Comparison of ENCODE assay signal across 10 cellular contexts in genomic region chr2:10668402-10669012, GRCh38. TPM values are rescaled to one million over a fixed set of nuclear protein-coding genes. Genes with fewer than 3 reads are reported as not detected.
DNase-seq lines count a peak whose midpoint lies in the region; ATAC-seq, FAIRE-seq and TF ChIP-seq lines count a peak whose summit lies in the region.
"Had no signal": no experiment of that assay in that cellular context is flagged by ENCODE, and none has a peak within 500 bp of the region (broad histone marks: within the 10 kb centered on the region; RNA-seq: fewer than 3 reads in every experiment).

No MANE protein-coding gene starts in this region.

- no peak overlapping the region for H3K9ac ChIP-seq in GM12878 (ENCODE audit: control insufficient read depth, insufficient read depth, low read length)

- H3K27ac ChIP-seq in CD8-positive, alpha-beta T cell (ENCODE audit: low read depth, low read length) = no peak overlapping the region
- H3K27ac ChIP-seq in GM12878 (ENCODE audit: control insufficient read depth, insufficient read depth) (no peak overlapping the region), uterus (no peak overlapping the region)
- H3K27ac ChIP-seq: skin epidermis had no signal

- H3K4me3 Mint-ChIP-seq in CD8-positive, alpha-beta T cell = no peak overlapping the region
- H3K4me3 Mint-ChIP-seq: T-cell had no signal

- CTCF ChIA-PET in CD8-positive, alpha-beta T cell (lab: Charles Lee) = interaction anchor here (0.7 to 1.7 kb wide), 6 partner anchors 11 to 596 kb away, joined by 3 to 7 read pairs (median 4); no protein-coding TSS in a partner anchor
- CTCF ChIA-PET in GM12878 (lab: Yijun Ruan, JAX) = interaction anchor here (0.6 to 1.5 kb wide), 10 partner anchors 11 to 597 kb away, joined by 3 to 8 read pairs (median 4); no protein-coding TSS in a partner anchor

- BruUV-seq in GM12878 (replicated peaks; lab: Mats Ljungman, UMichigan) = no TSS peak

- 12% methylated on average over 4 of the region's 4 CpGs for WGBS in GM12878 (ENCODE audit: insufficient coverage, insufficient replicate concordance, low lambda C conversion rate, missing lambda C conversion rate)

- H4K20me1 ChIP-seq in GM12878 (ENCODE audit: control insufficient read depth, insufficient read depth) = no peaks in the 10 kb centered on the region

- TF ChIP-seq RAD21 in GM12878 (IDR thresholded peaks at IDR 0.05; ENCODE audit: insufficient read depth, low read depth, low read length) = peak; percentile 61

- POLR2A ChIA-PET in CD8-positive, alpha-beta T cell (lab: Charles Lee) = interaction anchor here (0.7 to 1.5 kb wide), 2 partner anchors 8 to 233 kb away, joined by 3 to 4 read pairs; no protein-coding TSS in a partner anchor
- POLR2A ChIA-PET in GM12878 (lab: Charles Lee) = no interaction called here

- in situ Hi-C loops in GM12878 (cut with MboI) = loop anchor here (5.0 kb wide), 1 partner anchor 596 kb away; no protein-coding TSS in a partner anchor

- H3K4me1 Mint-ChIP-seq in CD8-positive, alpha-beta T cell (ENCODE audit: low read depth) = peaks cover 2% of the 10 kb centered on the region
- H3K4me1 Mint-ChIP-seq: T-cell had no signal

- TF ChIP-seq POLR2A in GM12878 (IDR thresholded peaks at IDR 0.05; ENCODE audit: low read depth, low read length) (no peak), uterus (IDR thresholded peaks at IDR 0.05) (no peak)

- RAD21 ChIA-PET in GM12878 (lab: Charles Lee; ENCODE audit: unreplicated experiment) = no interaction called here

- intact Hi-C loops in CD8-positive, alpha-beta T cell (cut with DNase I, micrococcal nuclease) = loop anchor here (1.0 to 10.0 kb wide), 8 partner anchors 221 to 854 kb away; partner anchors contain the start of genes ODC1 (in 1 of the 2) and RRM2 (in 1 of the 2)
- intact Hi-C loops in GM12878 (cut with micrococcal nuclease; ENCODE audit: unreplicated experiment) (loop anchor here (5.0 kb wide), 2 partner anchors 221 to 541 kb away; partner anchors contain the start of gene ODC1), left colon (cut with DNase I, micrococcal nuclease) (no loop called here), uterus (cut with DNase I; ENCODE audit: low total_unique reads) (no loop called here)

- peak in 1 of 7 experiments; percentile 39 for DNase-seq in CD8-positive, alpha-beta T cell
- DNase-seq in GM20000 (ENCODE audit: low spot score) (peak; percentile 30), NCI-H2227 (lab: John Stamatoyannopoulos, UW; ENCODE audit: unreplicated experiment) (peak; percentile 66), GM12878 (ENCODE audit: low read depth, low spot score) (peak; percentile 27), left colon (no peak), uterus (no peak)

- FAIRE-seq in GM12878 (lab: Jason Lieb, UNC) = peak; percentile 84

- ATAC-seq in CD8-positive, alpha-beta T cell = peak; percentile 77
- ATAC-seq in GM12878 (peak; percentile 76), left colon (peak; percentile 59), HG02588 (IDR thresholded peaks at IDR 0.05; ENCODE audit: unreplicated experiment) (no peak), GM18498 (IDR thresholded peaks at IDR 0.05; ENCODE audit: unreplicated experiment) (no peak)

- H3K79me2 ChIP-seq in GM12878 (ENCODE audit: control insufficient read depth, insufficient read depth, low read length) = no peaks in the 10 kb centered on the region

- no peaks in the 10 kb centered on the region for H3K4me1 ChIP-seq in CD8-positive, alpha-beta T cell (ENCODE audit: insufficient read depth, low read length)
- H3K4me1 ChIP-seq in GM12878 (ENCODE audit: control insufficient read depth, insufficient read depth, low read length) (no peaks in the 10 kb centered on the region), uterus (no peaks in the 10 kb centered on the region)

- no peak overlapping the region for H2AFZ ChIP-seq in GM12878 (ENCODE audit: control insufficient read depth, low read depth, low read length)

- no peak overlapping the region for H3K27ac Mint-ChIP-seq in CD8-positive, alpha-beta T cell
- H3K27ac Mint-ChIP-seq: T-cell had no signal

- H3K27me3 Mint-ChIP-seq in CD8-positive, alpha-beta T cell (ENCODE audit: low read depth) = no peaks in the 10 kb centered on the region
- H3K27me3 Mint-ChIP-seq: T-cell had no signal

- peaks cover 5% of the 10 kb centered on the region for H3K36me3 ChIP-seq in CD8-positive, alpha-beta T cell (ENCODE audit: insufficient read depth, low read length)
- H3K36me3 ChIP-seq in GM12878 (ENCODE audit: control insufficient read depth in 2 of 2, insufficient read depth in 2 of 2, low read length in 1 of 2) (peaks cover 1 to 20% of the 10 kb centered on the region in 2 experiments), uterus (no peaks in the 10 kb centered on the region)

- H3K4me2 ChIP-seq in GM12878 (ENCODE audit: control insufficient read depth, insufficient read depth) = no peak overlapping the region

- SMC1A ChIA-PET in GM12878 (lab: Charles Lee; ENCODE audit: uncharacterized antibody, unreplicated experiment) = interaction anchor here (0.7 kb wide), 1 partner anchor 11 kb away, joined by 3 read pairs; no protein-coding TSS in a partner anchor

- no peaks in the 10 kb centered on the region for H3K27me3 ChIP-seq in CD8-positive, alpha-beta T cell (ENCODE audit: insufficient read depth, low read length)
- no peaks in the 10 kb centered on the region for H3K27me3 ChIP-seq in GM12878 (replicated peaks in 1 of 2; ENCODE audit: control insufficient read depth in 2 of 2, insufficient read depth in 2 of 2, low read length in 1 of 2)
- no peaks in the 10 kb centered on the region for H3K27me3 ChIP-seq in uterus

- no peaks in the 10 kb centered on the region for H3K9me3 Mint-ChIP-seq in CD8-positive, alpha-beta T cell
- H3K9me3 Mint-ChIP-seq: T-cell had no signal

- TF ChIP-seq EP300 in GM12878 (IDR thresholded peaks at IDR 0.05; ENCODE audit: borderline replicate concordance in 1 of 2, control insufficient read depth in 1 of 2, low read depth in 2 of 2, low read length in 2 of 2) = no peak

- peaks cover 56% of the 10 kb centered on the region for H3K36me3 Mint-ChIP-seq in CD8-positive, alpha-beta T cell

- H3K9me3 ChIP-seq in CD8-positive, alpha-beta T cell (ENCODE audit: low read length) = no peaks in the 10 kb centered on the region
- no peaks in the 10 kb centered on the region for H3K9me3 ChIP-seq in GM12878 (replicated peaks; ENCODE audit: control insufficient read depth, insufficient read depth, low read length)
- H3K9me3 ChIP-seq in uterus = no peaks in the 10 kb centered on the region

- TF ChIP-seq CTCF in CD8-positive, alpha-beta T cell (IDR thresholded peaks at IDR 0.05) = peak; percentile 86
- TF ChIP-seq CTCF in GM20000 (IDR thresholded peaks at IDR 0.05; ENCODE audit: extremely low read depth, missing control alignments) = peak; percentile 24
- TF ChIP-seq CTCF in GM12878 (IDR thresholded peaks at IDR 0.05 in 2 of 3, conservative IDR thresholded peaks at IDR 0.05 in 1 of 3; ENCODE audit: control insufficient read depth in 2 of 3, extremely low read depth in 1 of 3, insufficient read depth in 1 of 3, low read depth in 3 of 3, low read length in 3 of 3) = peak; percentile 51 to 65 (median 62)
- TF ChIP-seq CTCF in uterus (IDR thresholded peaks at IDR 0.05) = peak; percentile 52 to 73 (median 58)

- no peak overlapping the region for H3K4me3 ChIP-seq in CD8-positive, alpha-beta T cell (ENCODE audit: low read depth, low read length)
- no peak overlapping the region for H3K4me3 ChIP-seq in GM12878
- H3K4me3 ChIP-seq in uterus = no peak overlapping the region
- H3K4me3 ChIP-seq: skin epidermis had no signal

TF ChIP-seq in GM12878, 131 proteins besides CTCF, POLR2A, EP300 and RAD21:
- TF ChIP-seq SUZ12 (IDR thresholded peaks at IDR 0.05; ENCODE audit: unreplicated experiment) = no peak
- TF ChIP-seq SMC3 (IDR thresholded peaks at IDR 0.05; ENCODE audit: borderline replicate concordance, low read length) = peak; percentile 36; the same call in 1 of the 2 replicates

RNA-seq across cellular contexts. Expression of gene NOL10, which starts 21.3 kb away (rescaled TPM):
- 10 to 100 TPM; 20.2 to 21.6 TPM for total RNA-seq in CD8-positive, alpha-beta T cell
- total RNA-seq in GM12878 (2013; cell fraction: nucleolus; rRNA removed) = 47.3 and 75.2 TPM in 2 replicates
- total RNA-seq in GM12878 (2014; rRNA removed) (30.8 and 31.5 TPM in 2 replicates), GM12878 (2014; rRNA removed; fragmentation: Illumina TruSeq; extraction: Trizol) (35.4 and 38.6 TPM in 2 replicates), GM12878 (2021) (25.7 and 29.2 TPM in 2 replicates), left colon (10 to 100 TPM; 18.8 to 22.6 TPM), uterus (10 to 100 TPM in 3 of 4 donors, 1 to 10 TPM in 1; 6.4 to 52.7 (median 22.1) TPM)
- 8.9 TPM for polyA plus RNA-seq in GM12878 (2011; ENCODE audit: low read depth)
- polyA plus RNA-seq in GM12878 (2011; rRNA removed) (36.6 and 39.3 TPM in 2 replicates), GM12878 (2014; fragmentation: Illumina TruSeq; extraction: Trizol) (37.9 and 45.2 TPM in 2 replicates), GM12878 (2014; fragmentation: Nextera tagmentation; extraction: Ambion mirVana) (10 to 100 TPM; 21.2 to 22.7 TPM), GM12878 (2014; rRNA removed) (20.8 and 23.4 TPM in 2 replicates), GM12878 (2016; fragmentation: Nextera tagmentation; extraction: Ambion mirVana) (10 to 100 TPM; 42.9 to 44.5 TPM)
- polyA plus RNA-seq in GM12878 (2011; cell fraction: cytosol; rRNA removed) = 17.6 and 20.2 TPM in 2 replicates
- 15.3 and 21.3 TPM in 2 replicates for polyA plus RNA-seq in GM12878 (2011; cell fraction: nucleus; rRNA removed)
- polyA plus RNA-seq in GM12878 (2012) = 12.8 and 14.7 TPM in 2 replicates
- polyA minus RNA-seq in GM12878 (2011; rRNA and poly(A)+ RNA removed) = 47.8 and 54.8 TPM in 2 replicates
- polyA minus RNA-seq in GM12878 (2011; cell fraction: cytosol; rRNA and poly(A)+ RNA removed) = 15.2 and 17.7 TPM in 2 replicates
- 17.4 and 25.3 TPM in 2 replicates for polyA minus RNA-seq in GM12878 (2011; cell fraction: nucleus; rRNA and poly(A)+ RNA removed)

RNA-seq across cellular contexts. Expression of gene ATP6V1C2, which starts 52.9 kb away (rescaled TPM):
- not detected for total RNA-seq in CD8-positive, alpha-beta T cell
- 0.66 and 1.8 TPM in 2 replicates for total RNA-seq in GM12878 (2013; cell fraction: nucleolus; rRNA removed)
- total RNA-seq in GM12878 (2014; rRNA removed) (0.05 and 0.06 TPM in 2 replicates), GM12878 (2014; rRNA removed; fragmentation: Illumina TruSeq; extraction: Trizol) (0.04 and 0.09 TPM in 2 replicates), GM12878 (2021) (not detected in 2 replicates), left colon (1 to 10 TPM; 1.5 to 1.7 TPM), uterus (1 to 10 TPM in 1 of 4 donors, under 1 TPM in 2, not detected in 1; 0.26 to 3.6 (median 0.61) TPM)
- polyA plus RNA-seq in GM12878 (2011; ENCODE audit: low read depth) = 2.1 TPM
- polyA plus RNA-seq in GM12878 (2011; rRNA removed) (0.34 and 0.36 TPM in 2 replicates), GM12878 (2014; fragmentation: Illumina TruSeq; extraction: Trizol) (0.06 and 0.09 TPM in 2 replicates), GM12878 (2014; fragmentation: Nextera tagmentation; extraction: Ambion mirVana) (under 1 TPM; 0.24 to 0.42 TPM), GM12878 (2014; rRNA removed) (0.13 TPM in 1 of 2 replicates, not detected in the other), GM12878 (2016; fragmentation: Nextera tagmentation; extraction: Ambion mirVana) (1 to 10 TPM; 1.2 to 1.5 TPM)
- 0.06 and 0.18 TPM in 2 replicates for polyA plus RNA-seq in GM12878 (2011; cell fraction: cytosol; rRNA removed)
- polyA plus RNA-seq in GM12878 (2011; cell fraction: nucleus; rRNA removed) = 1.3 TPM in 2 replicates
- 1.6 and 2.1 TPM in 2 replicates for polyA plus RNA-seq in GM12878 (2012)
- polyA minus RNA-seq in GM12878 (2011; rRNA and poly(A)+ RNA removed) = 0.05 and 0.07 TPM in 2 replicates
- not detected in 2 replicates for polyA minus RNA-seq in GM12878 (2011; cell fraction: cytosol; rRNA and poly(A)+ RNA removed)
- polyA minus RNA-seq in GM12878 (2011; cell fraction: nucleus; rRNA and poly(A)+ RNA removed) = 0.12 TPM in 1 of 2 replicates, not detected in the other

Comparison
In these comparisons a context has a peak if more than half of its experiments do, and no peak if none do; other contexts are left out.
1. ATAC-seq: peak in CD8-positive, alpha-beta T cell (single experiment), GM12878 (single experiment) and left colon (single experiment); none in HG02588 (single experiment) and GM18498 (single experiment).
2. DNase-seq: peak in GM20000 (single experiment), NCI-H2227 (single experiment) and GM12878 (single experiment); none in left colon (0 of 2) and uterus (0 of 2).
3. CTCF ChIP-seq: peak in every context shown above with its lines; median percentile 86 in CD8-positive, alpha-beta T cell; 62 in GM12878; 58 in uterus; 24 in GM20000.
4. intact Hi-C loops: an anchor here in CD8-positive, alpha-beta T cell (1.0 to 10.0 kb wide) and GM12878 (5.0 kb wide); none called in left colon and uterus.